ENCODE assay signal across 2 cellular contexts in the genomic region with DNA sequence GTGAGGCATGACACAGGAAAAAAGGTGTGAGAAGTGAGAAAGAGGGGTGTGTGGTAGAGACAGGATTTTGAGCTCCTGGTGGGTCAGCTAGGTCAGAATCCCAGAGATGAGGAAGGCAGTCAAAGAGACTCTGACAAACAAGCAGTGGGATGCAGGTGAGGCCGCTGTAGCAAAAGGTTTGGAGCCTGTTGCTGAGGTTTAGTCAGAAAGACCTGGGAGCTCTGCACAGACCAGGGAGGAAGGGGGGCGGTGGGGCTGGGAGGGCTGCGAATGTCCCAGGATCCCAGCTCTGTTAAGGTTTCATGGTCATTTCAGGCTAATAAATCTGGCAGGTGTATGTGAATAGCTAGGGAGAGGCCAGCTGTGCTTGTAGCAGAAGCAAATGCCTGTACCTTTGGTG.
TF ChIP-seq lines count a peak whose summit lies in the region.

No MANE protein-coding gene starts in this region.

TF ChIP-seq in GM23338, 12 proteins besides CTCF, POLR2A, EP300 and RAD21 (continued from another document):
- TF ChIP-seq, protein P1, sequence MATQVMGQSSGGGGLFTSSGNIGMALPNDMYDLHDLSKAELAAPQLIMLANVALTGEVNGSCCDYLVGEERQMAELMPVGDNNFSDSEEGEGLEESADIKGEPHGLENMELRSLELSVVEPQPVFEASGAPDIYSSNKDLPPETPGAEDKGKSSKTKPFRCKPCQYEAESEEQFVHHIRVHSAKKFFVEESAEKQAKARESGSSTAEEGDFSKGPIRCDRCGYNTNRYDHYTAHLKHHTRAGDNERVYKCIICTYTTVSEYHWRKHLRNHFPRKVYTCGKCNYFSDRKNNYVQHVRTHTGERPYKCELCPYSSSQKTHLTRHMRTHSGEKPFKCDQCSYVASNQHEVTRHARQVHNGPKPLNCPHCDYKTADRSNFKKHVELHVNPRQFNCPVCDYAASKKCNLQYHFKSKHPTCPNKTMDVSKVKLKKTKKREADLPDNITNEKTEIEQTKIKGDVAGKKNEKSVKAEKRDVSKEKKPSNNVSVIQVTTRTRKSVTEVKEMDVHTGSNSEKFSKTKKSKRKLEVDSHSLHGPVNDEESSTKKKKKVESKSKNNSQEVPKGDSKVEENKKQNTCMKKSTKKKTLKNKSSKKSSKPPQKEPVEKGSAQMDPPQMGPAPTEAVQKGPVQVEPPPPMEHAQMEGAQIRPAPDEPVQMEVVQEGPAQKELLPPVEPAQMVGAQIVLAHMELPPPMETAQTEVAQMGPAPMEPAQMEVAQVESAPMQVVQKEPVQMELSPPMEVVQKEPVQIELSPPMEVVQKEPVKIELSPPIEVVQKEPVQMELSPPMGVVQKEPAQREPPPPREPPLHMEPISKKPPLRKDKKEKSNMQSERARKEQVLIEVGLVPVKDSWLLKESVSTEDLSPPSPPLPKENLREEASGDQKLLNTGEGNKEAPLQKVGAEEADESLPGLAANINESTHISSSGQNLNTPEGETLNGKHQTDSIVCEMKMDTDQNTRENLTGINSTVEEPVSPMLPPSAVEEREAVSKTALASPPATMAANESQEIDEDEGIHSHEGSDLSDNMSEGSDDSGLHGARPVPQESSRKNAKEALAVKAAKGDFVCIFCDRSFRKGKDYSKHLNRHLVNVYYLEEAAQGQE (IDR thresholded peaks at IDR 0.05; ENCODE audit: unreplicated experiment): no peak
- TF ChIP-seq, protein P2, sequence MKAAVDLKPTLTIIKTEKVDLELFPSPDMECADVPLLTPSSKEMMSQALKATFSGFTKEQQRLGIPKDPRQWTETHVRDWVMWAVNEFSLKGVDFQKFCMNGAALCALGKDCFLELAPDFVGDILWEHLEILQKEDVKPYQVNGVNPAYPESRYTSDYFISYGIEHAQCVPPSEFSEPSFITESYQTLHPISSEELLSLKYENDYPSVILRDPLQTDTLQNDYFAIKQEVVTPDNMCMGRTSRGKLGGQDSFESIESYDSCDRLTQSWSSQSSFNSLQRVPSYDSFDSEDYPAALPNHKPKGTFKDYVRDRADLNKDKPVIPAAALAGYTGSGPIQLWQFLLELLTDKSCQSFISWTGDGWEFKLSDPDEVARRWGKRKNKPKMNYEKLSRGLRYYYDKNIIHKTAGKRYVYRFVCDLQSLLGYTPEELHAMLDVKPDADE (IDR thresholded peaks at IDR 0.05): no peak
- TF ChIP-seq, protein P3, sequence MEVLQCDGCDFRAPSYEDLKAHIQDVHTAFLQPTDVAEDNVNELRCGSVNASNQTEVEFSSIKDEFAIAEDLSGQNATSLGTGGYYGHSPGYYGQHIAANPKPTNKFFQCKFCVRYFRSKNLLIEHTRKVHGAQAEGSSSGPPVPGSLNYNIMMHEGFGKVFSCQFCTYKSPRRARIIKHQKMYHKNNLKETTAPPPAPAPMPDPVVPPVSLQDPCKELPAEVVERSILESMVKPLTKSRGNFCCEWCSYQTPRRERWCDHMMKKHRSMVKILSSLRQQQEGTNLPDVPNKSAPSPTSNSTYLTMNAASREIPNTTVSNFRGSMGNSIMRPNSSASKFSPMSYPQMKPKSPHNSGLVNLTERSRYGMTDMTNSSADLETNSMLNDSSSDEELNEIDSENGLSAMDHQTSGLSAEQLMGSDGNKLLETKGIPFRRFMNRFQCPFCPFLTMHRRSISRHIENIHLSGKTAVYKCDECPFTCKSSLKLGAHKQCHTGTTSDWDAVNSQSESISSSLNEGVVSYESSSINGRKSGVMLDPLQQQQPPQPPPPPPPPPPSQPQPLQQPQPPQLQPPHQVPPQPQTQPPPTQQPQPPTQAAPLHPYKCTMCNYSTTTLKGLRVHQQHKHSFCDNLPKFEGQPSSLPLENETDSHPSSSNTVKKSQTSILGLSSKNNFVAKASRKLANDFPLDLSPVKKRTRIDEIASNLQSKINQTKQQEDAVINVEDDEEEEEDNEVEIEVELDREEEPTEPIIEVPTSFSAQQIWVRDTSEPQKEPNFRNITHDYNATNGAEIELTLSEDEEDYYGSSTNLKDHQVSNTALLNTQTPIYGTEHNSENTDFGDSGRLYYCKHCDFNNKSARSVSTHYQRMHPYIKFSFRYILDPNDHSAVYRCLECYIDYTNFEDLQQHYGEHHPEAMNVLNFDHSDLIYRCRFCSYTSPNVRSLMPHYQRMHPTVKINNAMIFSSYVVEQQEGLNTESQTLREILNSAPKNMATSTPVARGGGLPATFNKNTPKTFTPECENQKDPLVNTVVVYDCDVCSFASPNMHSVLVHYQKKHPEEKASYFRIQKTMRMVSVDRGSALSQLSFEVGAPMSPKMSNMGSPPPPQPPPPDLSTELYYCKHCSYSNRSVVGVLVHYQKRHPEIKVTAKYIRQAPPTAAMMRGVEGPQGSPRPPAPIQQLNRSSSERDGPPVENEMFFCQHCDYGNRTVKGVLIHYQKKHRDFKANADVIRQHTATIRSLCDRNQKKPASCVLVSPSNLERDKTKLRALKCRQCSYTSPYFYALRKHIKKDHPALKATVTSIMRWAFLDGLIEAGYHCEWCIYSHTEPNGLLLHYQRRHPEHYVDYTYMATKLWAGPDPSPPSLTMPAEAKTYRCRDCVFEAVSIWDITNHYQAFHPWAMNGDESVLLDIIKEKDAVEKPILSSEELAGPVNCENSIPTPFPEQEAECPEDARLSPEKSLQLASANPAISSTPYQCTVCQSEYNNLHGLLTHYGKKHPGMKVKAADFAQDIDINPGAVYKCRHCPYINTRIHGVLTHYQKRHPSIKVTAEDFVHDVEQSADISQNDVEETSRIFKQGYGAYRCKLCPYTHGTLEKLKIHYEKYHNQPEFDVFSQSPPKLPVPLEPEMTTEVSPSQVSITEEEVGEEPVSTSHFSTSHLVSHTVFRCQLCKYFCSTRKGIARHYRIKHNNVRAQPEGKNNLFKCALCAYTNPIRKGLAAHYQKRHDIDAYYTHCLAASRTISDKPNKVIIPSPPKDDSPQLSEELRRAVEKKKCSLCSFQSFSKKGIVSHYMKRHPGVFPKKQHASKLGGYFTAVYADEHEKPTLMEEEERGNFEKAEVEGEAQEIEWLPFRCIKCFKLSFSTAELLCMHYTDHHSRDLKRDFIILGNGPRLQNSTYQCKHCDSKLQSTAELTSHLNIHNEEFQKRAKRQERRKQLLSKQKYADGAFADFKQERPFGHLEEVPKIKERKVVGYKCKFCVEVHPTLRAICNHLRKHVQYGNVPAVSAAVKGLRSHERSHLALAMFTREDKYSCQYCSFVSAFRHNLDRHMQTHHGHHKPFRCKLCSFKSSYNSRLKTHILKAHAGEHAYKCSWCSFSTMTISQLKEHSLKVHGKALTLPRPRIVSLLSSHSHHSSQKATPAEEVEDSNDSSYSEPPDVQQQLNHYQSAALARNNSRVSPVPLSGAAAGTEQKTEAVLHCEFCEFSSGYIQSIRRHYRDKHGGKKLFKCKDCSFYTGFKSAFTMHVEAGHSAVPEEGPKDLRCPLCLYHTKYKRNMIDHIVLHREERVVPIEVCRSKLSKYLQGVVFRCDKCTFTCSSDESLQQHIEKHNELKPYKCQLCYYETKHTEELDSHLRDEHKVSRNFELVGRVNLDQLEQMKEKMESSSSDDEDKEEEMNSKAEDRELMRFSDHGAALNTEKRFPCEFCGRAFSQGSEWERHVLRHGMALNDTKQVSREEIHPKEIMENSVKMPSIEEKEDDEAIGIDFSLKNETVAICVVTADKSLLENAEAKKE (CRISPR knock-in tag; IDR thresholded peaks at IDR 0.05): no peak
- no peak for TF ChIP-seq EZH2phosphoT487 (IDR thresholded peaks at IDR 0.05; ENCODE audit: unreplicated experiment)
TF ChIP-seq in GM23338: peak in this region for 0.

TF ChIP-seq in WTC11, 78 proteins besides CTCF, POLR2A, EP300 and RAD21 (continued from another document):
- TF ChIP-seq, protein P4, sequence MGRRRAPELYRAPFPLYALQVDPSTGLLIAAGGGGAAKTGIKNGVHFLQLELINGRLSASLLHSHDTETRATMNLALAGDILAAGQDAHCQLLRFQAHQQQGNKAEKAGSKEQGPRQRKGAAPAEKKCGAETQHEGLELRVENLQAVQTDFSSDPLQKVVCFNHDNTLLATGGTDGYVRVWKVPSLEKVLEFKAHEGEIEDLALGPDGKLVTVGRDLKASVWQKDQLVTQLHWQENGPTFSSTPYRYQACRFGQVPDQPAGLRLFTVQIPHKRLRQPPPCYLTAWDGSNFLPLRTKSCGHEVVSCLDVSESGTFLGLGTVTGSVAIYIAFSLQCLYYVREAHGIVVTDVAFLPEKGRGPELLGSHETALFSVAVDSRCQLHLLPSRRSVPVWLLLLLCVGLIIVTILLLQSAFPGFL (CRISPR knock-in tag; IDR thresholded peaks at IDR 0.05; ENCODE audit: borderline replicate concordance): no peak
- TF ChIP-seq ZNF671 (CRISPR knock-in tag; IDR thresholded peaks at IDR 0.05) (no peak), ZNF138 (CRISPR knock-in tag; conservative IDR thresholded peaks at IDR 0.05) (no peak), GRHL2 (CRISPR knock-in tag; IDR thresholded peaks at IDR 0.05; ENCODE audit: insufficient replicate concordance, severe bottlenecking) (no peak), GTF2I (CRISPR knock-in tag; conservative IDR thresholded peaks at IDR 0.05) (no peak), HMGA2 (CRISPR knock-in tag; IDR thresholded peaks at IDR 0.05) (no peak), NR3C1 (CRISPR knock-in tag; conservative IDR thresholded peaks at IDR 0.05; ENCODE audit: low read depth) (no peak)
- TF ChIP-seq, protein P5, sequence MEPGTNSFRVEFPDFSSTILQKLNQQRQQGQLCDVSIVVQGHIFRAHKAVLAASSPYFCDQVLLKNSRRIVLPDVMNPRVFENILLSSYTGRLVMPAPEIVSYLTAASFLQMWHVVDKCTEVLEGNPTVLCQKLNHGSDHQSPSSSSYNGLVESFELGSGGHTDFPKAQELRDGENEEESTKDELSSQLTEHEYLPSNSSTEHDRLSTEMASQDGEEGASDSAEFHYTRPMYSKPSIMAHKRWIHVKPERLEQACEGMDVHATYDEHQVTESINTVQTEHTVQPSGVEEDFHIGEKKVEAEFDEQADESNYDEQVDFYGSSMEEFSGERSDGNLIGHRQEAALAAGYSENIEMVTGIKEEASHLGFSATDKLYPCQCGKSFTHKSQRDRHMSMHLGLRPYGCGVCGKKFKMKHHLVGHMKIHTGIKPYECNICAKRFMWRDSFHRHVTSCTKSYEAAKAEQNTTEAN (CRISPR knock-in tag; IDR thresholded peaks at IDR 0.05): no peak
- TF ChIP-seq, protein P6, sequence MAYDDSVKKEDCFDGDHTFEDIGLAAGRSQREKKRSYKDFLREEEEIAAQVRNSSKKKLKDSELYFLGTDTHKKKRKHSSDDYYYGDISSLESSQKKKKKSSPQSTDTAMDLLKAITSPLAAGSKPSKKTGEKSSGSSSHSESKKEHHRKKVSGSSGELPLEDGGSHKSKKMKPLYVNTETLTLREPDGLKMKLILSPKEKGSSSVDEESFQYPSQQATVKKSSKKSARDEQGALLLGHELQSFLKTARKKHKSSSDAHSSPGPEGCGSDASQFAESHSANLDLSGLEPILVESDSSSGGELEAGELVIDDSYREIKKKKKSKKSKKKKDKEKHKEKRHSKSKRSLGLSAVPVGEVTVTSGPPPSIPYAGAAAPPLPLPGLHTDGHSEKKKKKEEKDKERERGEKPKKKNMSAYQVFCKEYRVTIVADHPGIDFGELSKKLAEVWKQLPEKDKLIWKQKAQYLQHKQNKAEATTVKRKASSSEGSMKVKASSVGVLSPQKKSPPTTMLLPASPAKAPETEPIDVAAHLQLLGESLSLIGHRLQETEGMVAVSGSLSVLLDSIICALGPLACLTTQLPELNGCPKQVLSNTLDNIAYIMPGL (CRISPR knock-in tag; IDR thresholded peaks at IDR 0.05): no peak
- TF ChIP-seq, protein P7, sequence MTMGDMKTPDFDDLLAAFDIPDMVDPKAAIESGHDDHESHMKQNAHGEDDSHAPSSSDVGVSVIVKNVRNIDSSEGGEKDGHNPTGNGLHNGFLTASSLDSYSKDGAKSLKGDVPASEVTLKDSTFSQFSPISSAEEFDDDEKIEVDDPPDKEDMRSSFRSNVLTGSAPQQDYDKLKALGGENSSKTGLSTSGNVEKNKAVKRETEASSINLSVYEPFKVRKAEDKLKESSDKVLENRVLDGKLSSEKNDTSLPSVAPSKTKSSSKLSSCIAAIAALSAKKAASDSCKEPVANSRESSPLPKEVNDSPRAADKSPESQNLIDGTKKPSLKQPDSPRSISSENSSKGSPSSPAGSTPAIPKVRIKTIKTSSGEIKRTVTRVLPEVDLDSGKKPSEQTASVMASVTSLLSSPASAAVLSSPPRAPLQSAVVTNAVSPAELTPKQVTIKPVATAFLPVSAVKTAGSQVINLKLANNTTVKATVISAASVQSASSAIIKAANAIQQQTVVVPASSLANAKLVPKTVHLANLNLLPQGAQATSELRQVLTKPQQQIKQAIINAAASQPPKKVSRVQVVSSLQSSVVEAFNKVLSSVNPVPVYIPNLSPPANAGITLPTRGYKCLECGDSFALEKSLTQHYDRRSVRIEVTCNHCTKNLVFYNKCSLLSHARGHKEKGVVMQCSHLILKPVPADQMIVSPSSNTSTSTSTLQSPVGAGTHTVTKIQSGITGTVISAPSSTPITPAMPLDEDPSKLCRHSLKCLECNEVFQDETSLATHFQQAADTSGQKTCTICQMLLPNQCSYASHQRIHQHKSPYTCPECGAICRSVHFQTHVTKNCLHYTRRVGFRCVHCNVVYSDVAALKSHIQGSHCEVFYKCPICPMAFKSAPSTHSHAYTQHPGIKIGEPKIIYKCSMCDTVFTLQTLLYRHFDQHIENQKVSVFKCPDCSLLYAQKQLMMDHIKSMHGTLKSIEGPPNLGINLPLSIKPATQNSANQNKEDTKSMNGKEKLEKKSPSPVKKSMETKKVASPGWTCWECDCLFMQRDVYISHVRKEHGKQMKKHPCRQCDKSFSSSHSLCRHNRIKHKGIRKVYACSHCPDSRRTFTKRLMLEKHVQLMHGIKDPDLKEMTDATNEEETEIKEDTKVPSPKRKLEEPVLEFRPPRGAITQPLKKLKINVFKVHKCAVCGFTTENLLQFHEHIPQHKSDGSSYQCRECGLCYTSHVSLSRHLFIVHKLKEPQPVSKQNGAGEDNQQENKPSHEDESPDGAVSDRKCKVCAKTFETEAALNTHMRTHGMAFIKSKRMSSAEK (CRISPR knock-in tag; IDR thresholded peaks at IDR 0.05; ENCODE audit: borderline replicate concordance): no peak
- TF ChIP-seq, protein P8, sequence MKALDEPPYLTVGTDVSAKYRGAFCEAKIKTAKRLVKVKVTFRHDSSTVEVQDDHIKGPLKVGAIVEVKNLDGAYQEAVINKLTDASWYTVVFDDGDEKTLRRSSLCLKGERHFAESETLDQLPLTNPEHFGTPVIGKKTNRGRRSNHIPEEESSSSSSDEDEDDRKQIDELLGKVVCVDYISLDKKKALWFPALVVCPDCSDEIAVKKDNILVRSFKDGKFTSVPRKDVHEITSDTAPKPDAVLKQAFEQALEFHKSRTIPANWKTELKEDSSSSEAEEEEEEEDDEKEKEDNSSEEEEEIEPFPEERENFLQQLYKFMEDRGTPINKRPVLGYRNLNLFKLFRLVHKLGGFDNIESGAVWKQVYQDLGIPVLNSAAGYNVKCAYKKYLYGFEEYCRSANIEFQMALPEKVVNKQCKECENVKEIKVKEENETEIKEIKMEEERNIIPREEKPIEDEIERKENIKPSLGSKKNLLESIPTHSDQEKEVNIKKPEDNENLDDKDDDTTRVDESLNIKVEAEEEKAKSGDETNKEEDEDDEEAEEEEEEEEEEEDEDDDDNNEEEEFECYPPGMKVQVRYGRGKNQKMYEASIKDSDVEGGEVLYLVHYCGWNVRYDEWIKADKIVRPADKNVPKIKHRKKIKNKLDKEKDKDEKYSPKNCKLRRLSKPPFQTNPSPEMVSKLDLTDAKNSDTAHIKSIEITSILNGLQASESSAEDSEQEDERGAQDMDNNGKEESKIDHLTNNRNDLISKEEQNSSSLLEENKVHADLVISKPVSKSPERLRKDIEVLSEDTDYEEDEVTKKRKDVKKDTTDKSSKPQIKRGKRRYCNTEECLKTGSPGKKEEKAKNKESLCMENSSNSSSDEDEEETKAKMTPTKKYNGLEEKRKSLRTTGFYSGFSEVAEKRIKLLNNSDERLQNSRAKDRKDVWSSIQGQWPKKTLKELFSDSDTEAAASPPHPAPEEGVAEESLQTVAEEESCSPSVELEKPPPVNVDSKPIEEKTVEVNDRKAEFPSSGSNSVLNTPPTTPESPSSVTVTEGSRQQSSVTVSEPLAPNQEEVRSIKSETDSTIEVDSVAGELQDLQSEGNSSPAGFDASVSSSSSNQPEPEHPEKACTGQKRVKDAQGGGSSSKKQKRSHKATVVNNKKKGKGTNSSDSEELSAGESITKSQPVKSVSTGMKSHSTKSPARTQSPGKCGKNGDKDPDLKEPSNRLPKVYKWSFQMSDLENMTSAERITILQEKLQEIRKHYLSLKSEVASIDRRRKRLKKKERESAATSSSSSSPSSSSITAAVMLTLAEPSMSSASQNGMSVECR (CRISPR knock-in tag; IDR thresholded peaks at IDR 0.05; ENCODE audit: borderline replicate concordance): no peak
